Comparison of ENCODE assay signal across 8 cellular contexts in genomic region chrX:47190445-47191269, GRCh38. TPM values are rescaled to one million over a fixed set of nuclear protein-coding genes. Genes with fewer than 3 reads are reported as not detected.
A peak's percentile ranks its signal among the peaks of the same experiment; 100 is the strongest.
DNase-seq lines count a peak whose midpoint lies in the region; ATAC-seq and TF ChIP-seq lines count a peak whose summit lies in the region.

No MANE protein-coding gene starts in this region.

- no peaks in the 10 kb centered on the region for H3K9me3 ChIP-seq in DND-41 (ENCODE audit: insufficient read depth, low read length, severe bottlenecking)

- peaks cover 2% of the 10 kb centered on the region; the same call in 1 of the 2 replicates for H4K20me1 ChIP-seq in DND-41 (ENCODE audit: insufficient read depth, low read length)

- H3K4me1 Mint-ChIP-seq in nephron: peaks cover 21% of the 10 kb centered on the region

- H2AFZ ChIP-seq in DND-41 (ENCODE audit: low read depth, low read length): peak overlapping the region; percentile 75

- H3K4me3 ChIP-seq in DND-41 (ENCODE audit: low read depth in 1 of 2, low read length in 2 of 2): peak overlapping the region; percentile 80 to 85
- peak overlapping the region; percentile 80 for H3K4me3 ChIP-seq in LNCaP clone FGC (ENCODE audit: low read depth, low read length)
- peak overlapping the region; percentile 67 for H3K4me3 ChIP-seq in fibroblast of pulmonary artery (replicated peaks; ENCODE audit: low read depth, low read length)

- H3K27me3 Mint-ChIP-seq in nephron (ENCODE audit: low read depth): no peaks in the 10 kb centered on the region

- peak overlapping the region; percentile 79 for H3K27ac ChIP-seq in DND-41 (ENCODE audit: low read length)

- H3K9ac ChIP-seq in DND-41 (ENCODE audit: low read depth, low read length): peak overlapping the region; percentile 74

- TF ChIP-seq CTCF in DND-41 (IDR thresholded peaks at IDR 0.05; ENCODE audit: borderline replicate concordance, extremely low read depth, low read length, poor library complexity, severe bottlenecking): no peak
- TF ChIP-seq CTCF in LNCaP clone FGC (IDR thresholded peaks at IDR 0.05; ENCODE audit: control insufficient read depth, extremely low read depth, insufficient read depth): no peak
- TF ChIP-seq CTCF in fibroblast of pulmonary artery (IDR thresholded peaks at IDR 0.05; ENCODE audit: low read length, missing control alignments): no peak
- no peak for TF ChIP-seq CTCF in nephron (IDR thresholded peaks at IDR 0.05; ENCODE audit: unreplicated experiment in 3 of 3)

- H3K27ac Mint-ChIP-seq in nephron: peak overlapping the region in 1 of 3 experiments; percentile 5

- H3K9me3 Mint-ChIP-seq in nephron: no peaks in the 10 kb centered on the region

- H3K36me3 ChIP-seq in DND-41 (ENCODE audit: insufficient read depth, low read length): peaks cover 14% of the 10 kb centered on the region

- peak overlapping the region; percentile 90 to 93 (median 91) for H3K4me3 Mint-ChIP-seq in nephron

- DNase-seq in DND-41: peak; percentile 92
- DNase-seq in LNCaP clone FGC (ENCODE audit: low read depth): peak; percentile 80
- peak; percentile 96 for DNase-seq in RPMI7951 (ENCODE audit: low read depth)
- DNase-seq in activated T-helper 1 cell treated with anti-CD3 and anti-CD28 coated beads, Interleukin-2, amount 50 U/mL, for 16 hours (ENCODE audit: low read depth in 1 of 2, low spot score in 1 of 2): peak; percentile 48 to 69
- peak; percentile 94 for DNase-seq in fibroblast of pulmonary artery (ENCODE audit: low read depth)
- peak; percentile 80 for DNase-seq in stimulated activated naive CD4-positive, alpha-beta T cell treated with Interleukin-2 at 50 U/mL for 16 hours (lab: John Stamatoyannopoulos, UW)

- peak; percentile 80 for ATAC-seq in DND-41 (ENCODE audit: insufficient read depth, low read depth)
- peak; percentile 50 for ATAC-seq in GM21825 (IDR thresholded peaks at IDR 0.05; ENCODE audit: unreplicated experiment)

- peaks cover 46% of the 10 kb centered on the region for H3K4me1 ChIP-seq in DND-41 (ENCODE audit: insufficient read depth, low read length)

- H3K36me3 Mint-ChIP-seq in nephron (ENCODE audit: low read depth): peaks cover 16% of the 10 kb centered on the region

- peak overlapping the region; percentile 89 for H3K4me2 ChIP-seq in DND-41 (ENCODE audit: insufficient read depth, low read length)

- H3K27me3 ChIP-seq in DND-41 (ENCODE audit: insufficient read depth, low read length, poor library complexity): no peaks in the 10 kb centered on the region

- H3K79me2 ChIP-seq in DND-41 (ENCODE audit: insufficient read depth, low read length): peaks cover 37% of the 10 kb centered on the region

RNA-seq across cellular contexts. Expression of gene UBA1, which starts 3.0 kb away (rescaled TPM):
- total RNA-seq in RPMI7951 (2014; rRNA removed; shearing (Covaris generic)): 254 and 283 TPM in 2 replicates

RNA-seq across cellular contexts. Expression of gene CDK16, which starts 27.8 kb away (rescaled TPM):
- total RNA-seq in RPMI7951 (2014; rRNA removed; shearing (Covaris generic)): 143 and 179 TPM in 2 replicates

RNA-seq across cellular contexts. Expression of gene USP11, which starts 42.2 kb away (rescaled TPM):
- total RNA-seq in RPMI7951 (2014; rRNA removed; shearing (Covaris generic)): 35.5 and 36.4 TPM in 2 replicates

RNA-seq across cellular contexts. Expression of gene RBM10, which starts 45.6 kb away (rescaled TPM):
- 36.6 and 41.7 TPM in 2 replicates for total RNA-seq in RPMI7951 (2014; rRNA removed; shearing (Covaris generic))

RNA-seq across cellular contexts. Expression of gene NDUFB11, which starts 46.2 kb away (rescaled TPM):
- 172 and 213 TPM in 2 replicates for total RNA-seq in RPMI7951 (2014; rRNA removed; shearing (Covaris generic))

Comparison
In these comparisons a context has a peak if more than half of its experiments do, and no peak if none do; other contexts are left out.
1. Peak in every context shown above with its lines: DNase-seq, ATAC-seq, H3K4me3 ChIP-seq and H3K27ac ChIP-seq.